ENCODE assay signal across 29 cellular contexts in genomic region chr6:11130605-11131004, GRCh38. TPM values are rescaled to one million over a fixed set of nuclear protein-coding genes. Genes with fewer than 3 reads are reported as not detected.
"Had no signal": no experiment of that assay in that cellular context is flagged by ENCODE, and none has a peak within 500 bp of the region (broad histone marks: within the 10 kb centered on the region; RNA-seq: fewer than 3 reads in every experiment).

No MANE protein-coding gene starts in this region.

- H3K4me3 ChIP-seq: ascending aorta, body of pancreas, SK-N-MC had no signal

- H3K27me3 ChIP-seq: ascending aorta, body of pancreas had no signal

- H3K4me1 ChIP-seq: body of pancreas had no signal

- DNase-seq: activated CD4-positive, alpha-beta memory T cell treated with anti-CD3 and anti-CD28 coated beads, Interleukin-2, amount 10 ng/mL, durations not matched to agents 7 days and 5 days; activated CD4-positive, alpha-beta T cell treated with anti-CD3 and anti-CD28 coated beads for 36 hours; activated CD4-positive, alpha-beta T cell treated with anti-CD3 and anti-CD28 coated beads, Interleukin-2, amount 50 U/mL, for 1 hour; activated effector memory CD4-positive, alpha-beta T cell treated with Interleukin-2 at 50 U/mL for 16 hours; activated naive CD4-positive, alpha-beta T cell; activated naive CD8-positive, alpha-beta T cell treated with anti-CD3 and anti-CD28 coated beads, Interleukin-2, amount 50 U/mL, for 24 hours; amniotic stem cell; body of pancreas; central memory CD4-positive, alpha-beta T cell; NCI-H1092; NCI-H1417; NCI-H1930; NCI-H2107; NCI-H2171 treated with DMSO at 0.1 percent for 48 hours; NCI-H226; NCI-H510A; NCI-H526 treated with DMSO at 0.1 percent for 48 hours; NCI-H82; T-helper 1 cell had no signal

- H3K27ac ChIP-seq: ascending aorta, body of pancreas, SK-N-MC, VCaP had no signal

- H3K9me3 ChIP-seq: ascending aorta, body of pancreas had no signal

- FAIRE-seq: bronchial epithelial cell had no signal

- ATAC-seq: activated CD4-positive, alpha-beta T cell treated with anti-CD3 and anti-CD28 coated beads for 36 hours; activated naive CD4-positive, alpha-beta T cell treated with anti-CD3 and anti-CD28 coated beads, Interleukin-2, amount 50 U/mL, for 72 hours; activated naive CD8-positive, alpha-beta T cell treated with anti-CD3 and anti-CD28 coated beads, Interleukin-2, amount 50 U/mL, for 24 hours; body of pancreas had no signal

RNA-seq across cellular contexts. Expression of gene ERVFRD-1, which starts 19.1 kb away (rescaled TPM):
- total RNA-seq: activated CD4-positive, alpha-beta memory T cell treated with anti-CD3 and anti-CD28 coated beads, Interleukin-2, amount 10 ng/mL, durations not matched to agents 7 days and 5 days; activated CD4-positive, alpha-beta T cell treated with anti-CD3 and anti-CD28 coated beads for 36 hours; activated CD8-positive, alpha-beta memory T cell treated with anti-CD3 and anti-CD28 coated beads for 36 hours; activated naive CD4-positive, alpha-beta T cell treated with anti-CD3 and anti-CD28 coated beads, Interleukin-2, amount 50 U/mL, for 72 hours; ascending aorta; body of pancreas; bronchial epithelial cell; LHCN-M2; M059J; OCI-LY7; RPMI7951 had no signal
